Comparison of ENCODE assay signal across 31 cellular contexts in the genomic region with DNA sequence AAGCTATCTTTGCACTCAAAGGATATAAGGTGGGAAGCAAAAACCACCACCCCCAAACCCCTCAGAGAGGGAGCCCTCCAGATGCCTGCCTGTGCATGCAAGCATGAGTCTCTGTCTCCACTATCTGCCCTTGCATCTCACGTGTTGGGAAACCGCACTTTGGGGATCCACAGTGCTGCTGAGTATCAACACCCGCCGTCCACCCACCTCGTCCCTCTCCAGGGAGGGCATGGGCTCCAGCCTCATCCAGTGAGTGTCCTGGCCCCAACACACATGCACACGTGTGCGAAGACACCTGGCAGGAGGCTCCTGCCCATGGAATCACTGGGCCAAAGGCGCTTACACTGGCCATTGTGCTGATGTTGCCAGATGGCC. TPM values are rescaled to one million over a fixed set of nuclear protein-coding genes. Genes with fewer than 3 reads are reported as not detected.
"Had no signal": no experiment of that assay in that cellular context is flagged by ENCODE, and none has a peak within 500 bp of the region (broad histone marks: within the 10 kb centered on the region; RNA-seq: fewer than 3 reads in every experiment).

No MANE protein-coding gene starts in this region.

- H3K4me3 ChIP-seq: heart left ventricle, left ventricle myocardium inferior, lung, mucosa of descending colon, ovary, right atrium auricular region, right lobe of liver, smooth muscle cell, stomach, testis, thyroid gland, transverse colon, upper lobe of left lung had no signal

- FAIRE-seq: islet of Langerhans had no signal

- H3K4me2 ChIP-seq: smooth muscle cell had no signal

- H3K27ac ChIP-seq: heart left ventricle, left ventricle myocardium inferior, neutrophil, ovary, right atrium auricular region, right lobe of liver, stomach, testis, thyroid gland, transverse colon, upper lobe of left lung had no signal

- H3K4me3 Mint-ChIP-seq: immature natural killer cell; naive thymus-derived CD4-positive, alpha-beta T cell; natural killer cell treated with Interleukin-12 subunit alpha and Interleukin-12 subunit beta and Interleukin-15 and Interleukin-18, amount 100 ng/mL, for 72 hours; stimulated activated naive B cell treated with anti-CD40 and anti-IgM and Interleukin-4, amounts not matched to agents 10 μg/mL and 1 μg/mL and 100 μg/mL, for 72 hours had no signal

- H3K36me3 Mint-ChIP-seq: immature natural killer cell had no signal

- ATAC-seq: heart left ventricle; mucosa of descending colon; naive thymus-derived CD4-positive, alpha-beta T cell; natural killer cell treated with Interleukin-12 subunit alpha and Interleukin-12 subunit beta and Interleukin-15 and Interleukin-18, amount 100 ng/mL, for 72 hours; right lobe of liver; stimulated activated naive B cell treated with anti-CD40 and anti-IgM and Interleukin-4, amounts not matched to agents 10 μg/mL and 1 μg/mL and 100 μg/mL, for 72 hours; stimulated activated naive CD8-positive, alpha-beta T cell treated with anti-CD3 and anti-CD28 coated beads, Interleukin-15, Interleukin-2, amounts not matched to agents 100 U/mL and 50 U/mL, for 24 hours had no signal

- H3K27me3 ChIP-seq: ovary, right atrium auricular region, right lobe of liver, testis, thyroid gland, upper lobe of left lung had no signal

- H3K9me3 ChIP-seq: heart left ventricle, left ventricle myocardium inferior, mucosa of descending colon, neutrophil, ovary, right atrium auricular region, right lobe of liver, stomach, testis, thyroid gland, transverse colon, upper lobe of left lung had no signal

- H3K36me3 ChIP-seq: ovary, right atrium auricular region, thyroid gland, transverse colon had no signal

- DNase-seq: hypothalamus; immature natural killer cell; left ventricle myocardium inferior; midbrain; mucosa of descending colon; naive thymus-derived CD4-positive, alpha-beta T cell; occipital lobe; ovary; right lobe of liver; stimulated activated CD4-positive, alpha-beta T cell treated with anti-CD3 and anti-CD28 coated beads, Interleukin-1b, Interleukin-23, amount 100 ng/mL, for 48 hours; stimulated activated CD4-positive, alpha-beta T cell treated with anti-CD3 and anti-CD28 coated beads, Interleukin-4, amount 100 ng/mL, for 1 hour; stimulated activated naive B cell treated with anti-CD40 and anti-IgM and Interleukin-4, amounts not matched to agents 10 μg/mL and 1 μg/mL and 100 μg/mL, for 72 hours; stomach; testis; thyroid gland; transverse colon; upper lobe of left lung had no signal

- H3K9me3 Mint-ChIP-seq: immature natural killer cell; naive thymus-derived CD4-positive, alpha-beta T cell; natural killer cell treated with Interleukin-12 subunit alpha and Interleukin-12 subunit beta and Interleukin-15 and Interleukin-18, amount 100 ng/mL, for 72 hours; stimulated activated naive B cell treated with anti-CD40 and anti-IgM and Interleukin-4, amounts not matched to agents 10 μg/mL and 1 μg/mL and 100 μg/mL, for 72 hours had no signal

- H3K27ac Mint-ChIP-seq: immature natural killer cell; natural killer cell treated with Interleukin-12 subunit alpha and Interleukin-12 subunit beta and Interleukin-15 and Interleukin-18, amount 100 ng/mL, for 72 hours; progenitor cell of endocrine pancreas; stimulated activated naive B cell treated with anti-CD40 and anti-IgM and Interleukin-4, amounts not matched to agents 10 μg/mL and 1 μg/mL and 100 μg/mL, for 72 hours had no signal

RNA-seq across cellular contexts. Expression of a gene that starts 16.3 kb away (rescaled TPM):
- total RNA-seq: myocyte; naive thymus-derived CD4-positive, alpha-beta T cell; natural killer cell treated with Interleukin-12 subunit alpha and Interleukin-12 subunit beta and Interleukin-15 and Interleukin-18, amount 100 ng/mL, for 72 hours; occipital lobe; progenitor cell of endocrine pancreas; pulmonary artery endothelial cell; right atrium auricular region; right lobe of liver; skeletal muscle tissue; stomach; thyroid gland; urinary bladder had no signal

RNA-seq across cellular contexts. Expression of a gene that starts 34.8 kb away (rescaled TPM):
- total RNA-seq: heart left ventricle; left ventricle myocardium inferior; mesenteric fat pad; myocyte; naive thymus-derived CD4-positive, alpha-beta T cell; natural killer cell treated with Interleukin-12 subunit alpha and Interleukin-12 subunit beta and Interleukin-15 and Interleukin-18, amount 100 ng/mL, for 72 hours; pulmonary artery endothelial cell; right atrium auricular region; right lobe of liver had no signal
